In genomic region chr11:105933666-105934065, GRCh38 we compare ENCODE assay signal across 19 cellular contexts.
"Had no signal": no experiment of that assay in that cellular context is flagged by ENCODE, and none has a peak within 500 bp of the region (broad histone marks: within the 10 kb centered on the region; RNA-seq: fewer than 3 reads in every experiment).

No MANE protein-coding gene starts in this region.

- H3K9me3 ChIP-seq: esophagus muscularis mucosa, gastrocnemius medialis, heart right ventricle, left lung, lower lobe of right lung had no signal

- H3K36me3 ChIP-seq: esophagus muscularis mucosa, gastrocnemius medialis, heart right ventricle, left lung, lower lobe of right lung had no signal

- H3K27me3 ChIP-seq: dorsolateral prefrontal cortex, esophagus muscularis mucosa, gastrocnemius medialis, heart right ventricle, left lung had no signal

- H3K4me1 ChIP-seq: gastrocnemius medialis, left lung had no signal

- H3K4me3 ChIP-seq: coronary artery, dorsolateral prefrontal cortex, esophagus muscularis mucosa, gastrocnemius medialis, heart right ventricle, left lung, lower lobe of right lung had no signal

- ATAC-seq: gastrocnemius medialis, heart right ventricle, left cardiac atrium, left lung, left ventricle myocardium superior, lower lobe of right lung had no signal

- H3K27ac ChIP-seq: coronary artery, esophagus muscularis mucosa, gastrocnemius medialis, heart right ventricle, left lung, lower lobe of right lung had no signal

- DNase-seq: dermis blood vessel endothelial cell; dorsolateral prefrontal cortex; effector CD4-positive, alpha-beta T cell; effector memory CD4-positive, alpha-beta T cell; foreskin fibroblast; foreskin melanocyte; gastrocnemius medialis; glutamatergic neuron; head of caudate nucleus; heart right ventricle; hippocampal formation; left cardiac atrium; left lung; left ventricle myocardium superior; lower lobe of right lung; mesendoderm; midbrain had no signal
